Comparison of ENCODE assay signal across 13 cellular contexts in genomic region chr11:18229501-18229900, GRCh38. TPM values are rescaled to one million over a fixed set of nuclear protein-coding genes. Genes with fewer than 3 reads are reported as not detected.
DNase-seq lines count a peak whose midpoint lies in the region; ATAC-seq and TF ChIP-seq lines count a peak whose summit lies in the region.
"Had no signal": no experiment of that assay in that cellular context is flagged by ENCODE, and none has a peak within 500 bp of the region (broad histone marks: within the 10 kb centered on the region; RNA-seq: fewer than 3 reads in every experiment).

No MANE protein-coding gene starts in this region.

- peaks cover 4% of the 10 kb centered on the region for H3K4me1 ChIP-seq in Karpas-422 (ENCODE audit: low read length)

- peaks cover 5% of the 10 kb centered on the region for H3K9me3 Mint-ChIP-seq in osteocyte (ENCODE audit: unreplicated experiment)

- no peak overlapping the region for H3K9ac ChIP-seq in Karpas-422 (ENCODE audit: low read length)

- DNase-seq in GF-D8 (lab: John Stamatoyannopoulos, UW) (peak; percentile 51), Karpas-422 (peak; percentile 56), osteocyte (ENCODE audit: extremely low spot score, unreplicated experiment) (no peak), DMS153 (lab: John Stamatoyannopoulos, UW) (no peak), T-helper 17 cell (no peak)
- no peak for DNase-seq in activated naive CD4-positive, alpha-beta T cell (lab: John Stamatoyannopoulos, UW)
- DNase-seq: activated CD8-positive, alpha-beta memory T cell treated with anti-CD3 and anti-CD28 coated beads, Interleukin-2, amount 50 U/mL, for 48 hours; NCI-H1105; retina had no signal

- no peaks in the 10 kb centered on the region for H3K36me3 ChIP-seq in Karpas-422 (ENCODE audit: insufficient read depth, low read length)

- H3K9me2 ChIP-seq in Karpas-422 (replicated peaks; ENCODE audit: insufficient read depth, low read length) = no peaks in the 10 kb centered on the region; the same call in 1 of the 2 replicates

- peaks cover 32% of the 10 kb centered on the region for H3K27me3 Mint-ChIP-seq in osteocyte (ENCODE audit: unreplicated experiment)
- H3K27me3 Mint-ChIP-seq in T-helper 17 cell = peaks cover 35% of the 10 kb centered on the region

- H3K9me3 ChIP-seq in Karpas-422 (ENCODE audit: low read length) (no peaks in the 10 kb centered on the region), T-helper 17 cell (ENCODE audit: control insufficient read depth, low read length, poor library complexity, severe bottlenecking) (no peaks in the 10 kb centered on the region)

- no peaks in the 10 kb centered on the region for H4K20me1 ChIP-seq in Karpas-422 (ENCODE audit: insufficient read depth, low read depth, low read length)

- no peaks in the 10 kb centered on the region for H3K36me3 Mint-ChIP-seq in osteocyte (ENCODE audit: unreplicated experiment)
- H3K36me3 Mint-ChIP-seq in T-helper 17 cell (ENCODE audit: low read depth) = peaks cover 2% of the 10 kb centered on the region

- TF ChIP-seq CTCF in osteocyte (IDR thresholded peaks at IDR 0.05) = no peak

- ATAC-seq in GM19351 (IDR thresholded peaks at IDR 0.05; ENCODE audit: unreplicated experiment) (peak; percentile 96), HG02884 (IDR thresholded peaks at IDR 0.05; ENCODE audit: unreplicated experiment) (peak; percentile 93), T-helper 17 cell (no peak)

- H3K4me3 ChIP-seq in Karpas-422 (ENCODE audit: low read length) = no peak overlapping the region

- H3K4me1 Mint-ChIP-seq in osteocyte (ENCODE audit: unreplicated experiment) = no peaks in the 10 kb centered on the region
- no peaks in the 10 kb centered on the region for H3K4me1 Mint-ChIP-seq in T-helper 17 cell

- H2AFZ ChIP-seq in Karpas-422 (ENCODE audit: low read length) = peak overlapping the region; percentile 1; the same call in 1 of the 2 replicates

- H3K4me3 Mint-ChIP-seq in osteocyte (ENCODE audit: unreplicated experiment) (no peak overlapping the region), T-helper 17 cell (no peak overlapping the region)

- no peak overlapping the region for H3K4me2 ChIP-seq in Karpas-422 (ENCODE audit: low read depth, low read length, poor library complexity, severe bottlenecking)

- no peaks in the 10 kb centered on the region for H3K27me3 ChIP-seq in Karpas-422 (ENCODE audit: low read length)

- H3K27ac ChIP-seq in Karpas-422 (ENCODE audit: low read length) = no peak overlapping the region

- H3K27ac Mint-ChIP-seq in osteocyte (ENCODE audit: unreplicated experiment) = no peak overlapping the region
- no peak overlapping the region for H3K27ac Mint-ChIP-seq in T-helper 17 cell

- H3K79me2 ChIP-seq in Karpas-422 (ENCODE audit: low read length) = no peaks in the 10 kb centered on the region

RNA-seq across cellular contexts. Expression of gene SAA4, which starts 7.1 kb away (rescaled TPM):
- total RNA-seq in Karpas-422 (2014; rRNA removed; shearing (Covaris generic); ENCODE audit: low replicate concordance) = not detected in 2 replicates
- total RNA-seq in osteocyte (not detected in 2 replicates), T-helper 17 cell (not detected)
- total RNA-seq: bronchial epithelial cell had no signal

RNA-seq across cellular contexts. Expression of gene SAA2, which starts 19.0 kb away (rescaled TPM):
- total RNA-seq in Karpas-422 (2014; rRNA removed; shearing (Covaris generic); ENCODE audit: low replicate concordance) = not detected in 2 replicates
- total RNA-seq in osteocyte (not detected in 2 replicates), T-helper 17 cell (not detected)
- total RNA-seq: bronchial epithelial cell had no signal

RNA-seq across cellular contexts. Expression of gene SAA1, which starts 36.6 kb away (rescaled TPM):
- total RNA-seq in Karpas-422 (2014; rRNA removed; shearing (Covaris generic); ENCODE audit: low replicate concordance) = not detected in 2 replicates
- not detected in 2 replicates for total RNA-seq in osteocyte
- not detected for total RNA-seq in T-helper 17 cell

RNA-seq across cellular contexts. Expression of gene MRGPRX4, which starts 56.9 kb away (rescaled TPM):
- total RNA-seq in Karpas-422 (2014; rRNA removed; shearing (Covaris generic); ENCODE audit: low replicate concordance) = not detected in 2 replicates
- not detected in 2 replicates for total RNA-seq in osteocyte
- total RNA-seq in T-helper 17 cell = not detected
- total RNA-seq: bronchial epithelial cell, lower leg skin had no signal

Comparison
In these comparisons a context has a peak if more than half of its experiments do, and no peak if none do; other contexts are left out.
1. DNase-seq: peak in GF-D8 (single experiment) and Karpas-422 (single experiment); none in osteocyte (single experiment), DMS153 (single experiment), T-helper 17 cell (0 of 3) and activated naive CD4-positive, alpha-beta T cell (0 of 4).